8 cellular contexts compared by ENCODE assay signal in the genomic region with DNA sequence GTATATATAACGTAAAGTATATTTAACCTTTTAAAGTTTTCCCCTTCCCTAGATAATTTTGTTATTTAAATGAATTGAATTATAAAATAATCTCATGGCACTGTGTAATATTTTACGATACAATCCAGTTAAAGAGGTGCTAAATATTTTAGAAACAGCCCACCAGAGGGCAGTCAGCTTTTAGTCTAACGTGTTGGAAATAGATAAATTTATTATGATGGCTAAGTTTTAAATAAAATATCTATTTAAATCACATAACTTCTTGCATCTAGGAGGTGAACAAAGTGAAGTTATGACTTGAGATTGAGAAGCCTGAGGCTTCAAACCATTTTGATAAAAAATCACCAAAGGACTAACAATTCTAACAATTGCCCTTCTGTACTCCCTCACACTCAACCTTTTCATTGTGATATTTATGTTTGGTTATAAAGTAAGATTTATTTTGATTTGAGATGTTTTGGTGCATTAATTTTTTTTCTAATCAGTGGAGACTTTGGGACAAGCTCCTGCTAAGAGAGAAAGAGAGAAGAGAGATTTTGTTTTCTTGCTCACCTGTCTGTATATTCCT.
DNase-seq lines count a peak whose midpoint lies in the region; ATAC-seq and TF ChIP-seq lines count a peak whose summit lies in the region.

No MANE protein-coding gene starts in this region.

- H3K4me1 ChIP-seq in RWPE2 (ENCODE audit: insufficient read depth, poor library complexity, severe bottlenecking) (no peaks in the 10 kb centered on the region), psoas muscle (no peaks in the 10 kb centered on the region)

- ATAC-seq in RWPE2 (ENCODE audit: low read depth): no peak
- no peak for ATAC-seq in psoas muscle
- no peak for ATAC-seq in sciatic nerve
- no peak for ATAC-seq in GM19452 (IDR thresholded peaks at IDR 0.05; ENCODE audit: unreplicated experiment)

- H3K4me3 ChIP-seq in RWPE2 (ENCODE audit: severe bottlenecking): no peak overlapping the region
- H3K4me3 ChIP-seq in epithelial cell of proximal tubule (ENCODE audit: low read depth, low read length): no peak overlapping the region
- H3K4me3 ChIP-seq in psoas muscle: no peak overlapping the region

- H3K36me3 ChIP-seq in RWPE2 (ENCODE audit: low read depth) (no peaks in the 10 kb centered on the region), psoas muscle (ENCODE audit: insufficient read depth in 1 of 2, low read depth in 1 of 2) (no peaks in the 10 kb centered on the region)

- TF ChIP-seq CTCF in RWPE2 (IDR thresholded peaks at IDR 0.05; ENCODE audit: poor library complexity, severe bottlenecking) (peak; percentile 87), epithelial cell of proximal tubule (conservative IDR thresholded peaks at IDR 0.05; ENCODE audit: low read depth, low read length) (peak; percentile 59), psoas muscle (IDR thresholded peaks at IDR 0.05) (peak; percentile 40)

- DNase-seq in NOMO-1 treated with DMSO at 0.1 percent for 48 hours (lab: John Stamatoyannopoulos, UW; ENCODE audit: unreplicated experiment) (peak; percentile 40), NOMO-1 treated with dmso at 0.1 percent for 144 hours (lab: John Stamatoyannopoulos, UW; ENCODE audit: unreplicated experiment) (no peak), Kasumi-1 (lab: John Stamatoyannopoulos, UW) (peak; percentile 77 to 91), RWPE2 (ENCODE audit: low spot score) (no peak), epithelial cell of proximal tubule (ENCODE audit: low read depth) (no peak), psoas muscle (no peak), sciatic nerve (ENCODE audit: low spot score) (no peak)

- H3K27me3 ChIP-seq in RWPE2 (ENCODE audit: insufficient read depth, poor library complexity, severe bottlenecking) (peaks cover 10% of the 10 kb centered on the region), psoas muscle (ENCODE audit: insufficient read depth in 3 of 3, low read length in 2 of 3) (peaks cover 2 to 45% (median 3%) of the 10 kb centered on the region in 3 donors)

- intact Hi-C loops in psoas muscle (cut with DNase I): loop anchor here in 1 of 2 donors (2.0 to 5.0 kb wide), 2 partner anchors 171 to 480 kb away; partner anchors contain the start of gene SP4
- intact Hi-C loops in sciatic nerve (cut with DNase I): no loop called here

- WGBS in psoas muscle, 3 donors: 12 to 17% (median 15%) methylated on average over 3 of the region's 3 CpGs

- H3K9me3 ChIP-seq in RWPE2 (ENCODE audit: severe bottlenecking): no peaks in the 10 kb centered on the region
- no peaks in the 10 kb centered on the region for H3K9me3 ChIP-seq in psoas muscle

- H3K27ac ChIP-seq in RWPE2 (ENCODE audit: poor library complexity, severe bottlenecking) (no peak overlapping the region), psoas muscle (no peak overlapping the region)

Comparison
In these comparisons a context has a peak if more than half of its experiments do, and no peak if none do; other contexts are left out.
1. DNase-seq: peak in NOMO-1 treated with DMSO at 0.1 percent for 48 hours (single experiment) and Kasumi-1 (2 of 2); none in NOMO-1 treated with dmso at 0.1 percent for 144 hours (single experiment), RWPE2 (single experiment), epithelial cell of proximal tubule (single experiment), psoas muscle (0 of 2) and sciatic nerve (single experiment).
2. Peak in every context shown above with its lines, with median percentiles within 50 percentile points of each other: CTCF ChIP-seq.